8 cellular contexts compared by ENCODE assay signal in the genomic region with DNA sequence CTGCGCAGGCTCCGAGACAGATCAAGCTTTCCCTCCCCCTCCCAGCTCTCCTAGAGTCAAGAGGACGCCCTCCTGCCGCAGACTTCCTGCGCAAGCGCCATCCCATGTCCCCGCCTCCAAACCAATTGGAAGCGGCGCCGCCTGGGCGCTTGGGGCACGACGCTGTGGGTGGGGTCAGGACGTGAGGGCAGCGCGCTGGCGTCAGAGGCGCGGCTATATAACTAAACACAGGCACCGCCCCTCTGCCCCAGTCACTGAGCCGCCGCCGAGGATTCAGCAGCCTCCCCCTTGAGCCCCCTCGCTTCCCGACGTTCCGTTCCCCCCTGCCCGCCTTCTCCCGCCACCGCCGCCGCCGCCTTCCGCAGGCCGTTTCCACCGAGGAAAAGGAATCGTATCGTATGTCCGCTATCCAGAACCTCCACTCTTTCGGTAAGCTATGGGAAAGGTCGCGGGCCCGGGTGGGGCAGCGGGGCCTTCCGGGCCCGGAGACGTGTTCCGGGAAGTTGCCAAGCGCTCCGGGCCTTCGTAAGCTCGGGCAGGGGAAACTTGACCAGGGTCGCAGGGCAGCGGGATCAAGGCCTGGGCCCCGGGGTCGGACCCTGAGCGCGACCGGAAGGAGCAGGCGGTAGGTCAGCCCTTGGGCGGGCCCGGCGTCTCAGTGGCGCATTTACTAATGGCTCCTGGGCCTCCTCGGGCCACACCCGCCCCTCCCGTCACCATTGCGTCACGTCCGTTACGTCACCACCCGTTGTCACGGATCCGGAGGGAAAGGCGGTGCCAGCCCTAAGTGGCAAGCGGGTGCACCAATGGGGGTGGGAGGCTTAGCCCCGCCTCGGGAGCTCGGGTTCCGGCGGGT. TPM values are rescaled to one million over a fixed set of nuclear protein-coding genes. Genes with fewer than 3 reads are reported as not detected.
DNase-seq lines count a peak whose midpoint lies in the region; TF ChIP-seq lines count a peak whose summit lies in the region.

TSS of gene EIF1 (plus strand) at position 245 of the 856 bp plus-strand sequence. CDS start at position 399, 154 bp downstream.

- H2BK12ac ChIP-seq in H9 (ENCODE audit: insufficient read length, low read depth, low read length): no peak within 1 kb of the TSS

- H4K5ac ChIP-seq in H9 (ENCODE audit: insufficient read length, low read depth, low read length): no peak within 1 kb of the TSS

- no peak within 1 kb of the TSS for H3K56ac ChIP-seq in H9 (ENCODE audit: insufficient read length, low read depth, low read length)

- no CpG with 5 or more reads among the region's 81 CpGs for WGBS in H9 (ENCODE audit: extremely low coverage, insufficient read length, low lambda C conversion rate)

- H3K79me1 ChIP-seq in H9 (ENCODE audit: insufficient read depth, low read depth, low read length, poor library complexity, severe bottlenecking): no peaks in the 10 kb centered on the region

- peak within 1 kb of the TSS; percentile 73 for H3T11ph ChIP-seq in H9 (ENCODE audit: low read length)

- H3K27me3 Mint-ChIP-seq in H9 (ENCODE audit: low read depth) (peaks cover 5% of the 10 kb centered on the region), nephron (ENCODE audit: low read depth) (peaks cover 5% of the 10 kb centered on the region)
- no peaks in the 10 kb centered on the region for H3K27me3 Mint-ChIP-seq in stimulated activated naive CD8-positive, alpha-beta T cell treated with anti-CD3 and anti-CD28 coated beads, Interleukin-15, Interleukin-2, amounts not matched to agents 100 ng/mL and 50 ng/mL, for 24 hours

- H2BK15ac ChIP-seq in H9 (ENCODE audit: low read depth, low read length): no peak within 1 kb of the TSS

- peak within 1 kb of the TSS; percentile 92 for H3K14ac ChIP-seq in H9 (ENCODE audit: insufficient read depth, low read length)

- no peak within 1 kb of the TSS for H3K23ac ChIP-seq in H9 (ENCODE audit: insufficient read length, low read depth, low read length)

- H2BK20ac ChIP-seq in H9 (ENCODE audit: low read depth, low read length, poor library complexity, severe bottlenecking): no peak within 1 kb of the TSS

- DNase-seq in ELR (ENCODE audit: low read depth) (peak; percentile 100), H9 (peak; percentile 100), MG63 (peak; percentile 99), SHP77 treated with DMSO at 0.1 percent for 48 hours (lab: John Stamatoyannopoulos, UW) (peak; percentile 97), fibroblast of pulmonary artery (ENCODE audit: low read depth) (peak; percentile 100)
- peak; percentile 100 for DNase-seq in activated effector memory CD4-positive, alpha-beta T cell treated with anti-CD3 and anti-CD28 coated beads, Interleukin-2, amount 50 U/mL, for 16 hours

- H3K9me3 Mint-ChIP-seq in H9 (peaks cover 0 to 7% of the 10 kb centered on the region in 2 experiments; a peak in 2 of 5 replicates), nephron (no peaks in the 10 kb centered on the region)
- no peaks in the 10 kb centered on the region for H3K9me3 Mint-ChIP-seq in stimulated activated naive CD8-positive, alpha-beta T cell treated with anti-CD3 and anti-CD28 coated beads, Interleukin-15, Interleukin-2, amounts not matched to agents 100 ng/mL and 50 ng/mL, for 24 hours

- no peaks in the 10 kb centered on the region for H4K20me1 ChIP-seq in H9 (ENCODE audit: control insufficient read depth, insufficient read depth, insufficient read length)

- no peak for TF ChIP-seq CTCF in H9 (conservative IDR thresholded peaks at IDR 0.05)
- no peak for TF ChIP-seq CTCF in fibroblast of pulmonary artery (IDR thresholded peaks at IDR 0.05; ENCODE audit: low read length, missing control alignments)
- no peak for TF ChIP-seq CTCF in nephron (IDR thresholded peaks at IDR 0.05; ENCODE audit: unreplicated experiment in 3 of 3)

- peak within 1 kb of the TSS; percentile 94 for H2BK120ac ChIP-seq in H9 (ENCODE audit: low read depth, low read length, poor library complexity, severe bottlenecking)

- peaks cover 6% of the 10 kb centered on the region; the same call in 1 of the 2 replicates for H3K79me2 ChIP-seq in H9 (ENCODE audit: insufficient read depth, low read length)

- peak within 1 kb of the TSS; percentile 99 for H3K4me2 ChIP-seq in H9 (ENCODE audit: insufficient read depth, insufficient read length, low read length)

- no peaks in the 10 kb centered on the region for H3K9me3 ChIP-seq in H9 (ENCODE audit: control insufficient read depth, low read depth, low read length)
- no peaks in the 10 kb centered on the region for H3K9me3 ChIP-seq in MG63

- no peak within 1 kb of the TSS for H2AFZ ChIP-seq in H9 (ENCODE audit: low read length)

- H3K4me1 ChIP-seq in H9 (ENCODE audit: insufficient read depth, low read length): peaks cover 3% of the 10 kb centered on the region; the same call in 1 of the 2 replicates

- H3K27me3 ChIP-seq in H9 (ENCODE audit: insufficient read depth, low read length) (no peaks in the 10 kb centered on the region), MG63 (no peaks in the 10 kb centered on the region)

- peak within 1 kb of the TSS; percentile 92 for H3K18ac ChIP-seq in H9 (ENCODE audit: insufficient read length, low read depth, low read length)

- peaks cover 2% of the 10 kb centered on the region for H3K23me2 ChIP-seq in H9 (ENCODE audit: insufficient read length, low read depth, low read length, poor library complexity, severe bottlenecking)

- H3K36me3 ChIP-seq in MG63: peaks cover 48% of the 10 kb centered on the region

- peak within 1 kb of the TSS; percentile 37 for H2BK5ac ChIP-seq in H9 (ENCODE audit: insufficient read length, low read length)

- peak within 1 kb of the TSS; percentile 89 to 96 for H3K4me3 Mint-ChIP-seq in H9
- H3K4me3 Mint-ChIP-seq in nephron: peak within 1 kb of the TSS; percentile 97 to 98 (median 97)
- peak within 1 kb of the TSS; percentile 95 for H3K4me3 Mint-ChIP-seq in stimulated activated naive CD8-positive, alpha-beta T cell treated with anti-CD3 and anti-CD28 coated beads, Interleukin-15, Interleukin-2, amounts not matched to agents 100 ng/mL and 50 ng/mL, for 24 hours

- peak within 1 kb of the TSS; percentile 91 for H3K9ac ChIP-seq in H9 (ENCODE audit: extremely low read depth, insufficient read length, low read length)

- H3K4me1 Mint-ChIP-seq in H9 (peaks cover 8 to 29% of the 10 kb centered on the region in 2 experiments), nephron (peaks cover 15% of the 10 kb centered on the region)
- H3K4me1 Mint-ChIP-seq in stimulated activated naive CD8-positive, alpha-beta T cell treated with anti-CD3 and anti-CD28 coated beads, Interleukin-15, Interleukin-2, amounts not matched to agents 100 ng/mL and 50 ng/mL, for 24 hours (ENCODE audit: low read depth): peaks cover 32% of the 10 kb centered on the region

- H4K8ac ChIP-seq in H9 (replicated peaks; ENCODE audit: insufficient read length, low read depth, low read length): no peak within 1 kb of the TSS

- H3K4me3 ChIP-seq in MG63 (peak within 1 kb of the TSS; percentile 97), fibroblast of pulmonary artery (replicated peaks; ENCODE audit: low read depth, low read length) (peak within 1 kb of the TSS; percentile 82)

- H3K4ac ChIP-seq in H9 (ENCODE audit: low read depth, low read length): peak within 1 kb of the TSS; percentile 33; the same call in 1 of the 2 replicates

- peak within 1 kb of the TSS; percentile 99 to 100 (median 99) for H3K27ac Mint-ChIP-seq in H9
- peak within 1 kb of the TSS; percentile 94 to 99 (median 99) for H3K27ac Mint-ChIP-seq in nephron
- H3K27ac Mint-ChIP-seq in stimulated activated naive CD8-positive, alpha-beta T cell treated with anti-CD3 and anti-CD28 coated beads, Interleukin-15, Interleukin-2, amounts not matched to agents 100 ng/mL and 50 ng/mL, for 24 hours: peak within 1 kb of the TSS; percentile 98

- no peak within 1 kb of the TSS for H2AK5ac ChIP-seq in H9 (ENCODE audit: insufficient read length, low read length)

- H3K27ac ChIP-seq in H9 (ENCODE audit: insufficient read length, low read depth, low read length): peak within 1 kb of the TSS; percentile 69

- no peak within 1 kb of the TSS for H4K91ac ChIP-seq in H9 (ENCODE audit: insufficient read length, low read depth, low read length)

- peaks cover 31 to 49% (median 37%) of the 10 kb centered on the region in 3 experiments for H3K36me3 Mint-ChIP-seq in H9 (ENCODE audit: insufficient read depth in 1 of 3, low read depth in 3 of 3)
- peaks cover 44% of the 10 kb centered on the region for H3K36me3 Mint-ChIP-seq in nephron (ENCODE audit: low read depth)
- H3K36me3 Mint-ChIP-seq in stimulated activated naive CD8-positive, alpha-beta T cell treated with anti-CD3 and anti-CD28 coated beads, Interleukin-15, Interleukin-2, amounts not matched to agents 100 ng/mL and 50 ng/mL, for 24 hours (ENCODE audit: low read depth): peaks cover 45% of the 10 kb centered on the region

RNA-seq across cellular contexts. Expression of gene EIF1, which starts in this region (rescaled TPM):
- total RNA-seq in H9 (2021): 651 and 652 TPM in 2 replicates
- total RNA-seq in MG63 (2014; rRNA removed; shearing (Covaris generic); ENCODE audit: low replicate concordance): 42.2 and 90.7 TPM in 2 replicates

Comparison
In these comparisons a context has a peak if more than half of its experiments do, and no peak if none do; other contexts are left out.
1. Peak in every context shown above with its lines: DNase-seq, H3K4me3 ChIP-seq and H3K27ac ChIP-seq.